ENCODE assay signal across 25 cellular contexts in genomic region chr20:3994125-3994524, GRCh38.
"Had no signal": no experiment of that assay in that cellular context is flagged by ENCODE, and none has a peak within 500 bp of the region (broad histone marks: within the 10 kb centered on the region; RNA-seq: fewer than 3 reads in every experiment).

No MANE protein-coding gene starts in this region.

- H3K27ac Mint-ChIP-seq: activated CD8-positive, alpha-beta T cell treated with anti-CD3 and anti-CD28 coated beads, Interleukin-2, amount 10 ng/mL, durations not matched to agents 7 days and 5 days; WTC11 had no signal

- H3K27ac ChIP-seq: Peyer's patch, RWPE1, SJSA1 had no signal

- H3K4me1 Mint-ChIP-seq: WTC11 had no signal

- H3K9me3 ChIP-seq: Peyer's patch, SJSA1 had no signal

- H3K36me3 ChIP-seq: Peyer's patch had no signal

- H3K4me1 ChIP-seq: Peyer's patch had no signal

- H3K4me3 ChIP-seq: Peyer's patch, SJSA1 had no signal

- DNase-seq: activated CD4-positive, alpha-beta T cell treated with anti-CD3 and anti-CD28 coated beads for 48 hours; activated CD4-positive, alpha-beta T cell treated with anti-CD3 and anti-CD28 coated beads, Interleukin-2, amount 50 U/mL, for 4 hours; activated CD4-positive, CD25-positive, alpha-beta regulatory T cell treated with anti-CD3 and anti-CD28 coated beads, Interleukin-2, amount 50 U/mL, for 72 hours; activated CD8-positive, alpha-beta T cell treated with anti-CD3 and anti-CD28 coated beads, Interleukin-2, amount 10 ng/mL, durations not matched to agents 7 days and 5 days; activated effector memory CD4-positive, alpha-beta T cell treated with anti-CD3 and anti-CD28 coated beads, Interleukin-2, amount 50 U/mL, for 16 hours; activated naive CD4-positive, alpha-beta T cell treated with Interleukin-2 at 50 U/mL for 16 hours; activated naive CD8-positive, alpha-beta T cell treated with anti-CD3 and anti-CD28 coated beads, Interleukin-2, amount 50 U/mL, for 24 hours; activated T-cell treated with anti-CD3 and anti-CD28 coated beads, Interleukin-2, amount 50 U/mL, for 48 hours; amniotic stem cell; Kasumi-1; NCI-H1105 treated with DMSO at 0.1 percent for 48 hours; NCI-H1436 treated with DMSO at 0.1 percent for 48 hours; NCI-H187; NCI-H2081; NCI-H446; NCI-H524; Peyer's patch; Right ventricle myocardium superior; T-helper 9 cell had no signal

- H3K9me3 Mint-ChIP-seq: activated naive CD4-positive, alpha-beta T cell treated with anti-CD3 and anti-CD28 coated beads, Interleukin-2, amount 50 U/mL, for 72 hours; activated naive CD8-positive, alpha-beta T cell treated with anti-CD3 and anti-CD28 coated beads, Interleukin-2, amount 50 U/mL, for 24 hours; T-helper 1 cell treated with Interleukin-12 subunit alpha and Interleukin-12 subunit beta and Interleukin-4 antibody, amounts not matched to agents 30 μg/mL and 1 μg/mL, for 36 hours had no signal

- ATAC-seq: activated naive CD8-positive, alpha-beta T cell treated with anti-CD3 and anti-CD28 coated beads, Interleukin-2, amount 50 U/mL, for 24 hours; WTC11 had no signal

- H3K4me3 Mint-ChIP-seq: activated CD8-positive, alpha-beta T cell treated with anti-CD3 and anti-CD28 coated beads, Interleukin-2, amount 10 ng/mL, durations not matched to agents 7 days and 5 days; activated naive CD8-positive, alpha-beta T cell treated with anti-CD3 and anti-CD28 coated beads, Interleukin-2, amount 50 U/mL, for 24 hours; brain; T-helper 1 cell treated with Interleukin-12 subunit alpha and Interleukin-12 subunit beta and Interleukin-4 antibody, amounts not matched to agents 30 μg/mL and 1 μg/mL, for 36 hours; WTC11 had no signal

- H3K27me3 Mint-ChIP-seq: activated naive CD8-positive, alpha-beta T cell treated with anti-CD3 and anti-CD28 coated beads, Interleukin-2, amount 50 U/mL, for 24 hours; brain had no signal

- H3K27me3 ChIP-seq: Peyer's patch, SJSA1 had no signal
